16 cellular contexts compared by ENCODE assay signal in genomic region chr14:92481386-92481785, GRCh38. TPM values are rescaled to one million over a fixed set of nuclear protein-coding genes. Genes with fewer than 3 reads are reported as not detected.
DNase-seq lines count a peak whose midpoint lies in the region; ATAC-seq and TF ChIP-seq lines count a peak whose summit lies in the region.
"Had no signal": no experiment of that assay in that cellular context is flagged by ENCODE, and none has a peak within 500 bp of the region (broad histone marks: within the 10 kb centered on the region; RNA-seq: fewer than 3 reads in every experiment).

No MANE protein-coding gene starts in this region.

- H3K4me3 ChIP-seq in AG04449 (ENCODE audit: low read depth, low read length) = no peak overlapping the region
- no peak overlapping the region for H3K4me3 ChIP-seq in HFF-Myc (replicated peaks; ENCODE audit: low read depth, low read length)
- no peak overlapping the region for H3K4me3 ChIP-seq in cardiac fibroblast (replicated peaks in 1 of 2; ENCODE audit: low read depth in 2 of 2, low read length in 2 of 2)
- H3K4me3 ChIP-seq: BLaER1, ovary, uterus had no signal

- CTCF ChIA-PET in AG04449 (lab: Yijun Ruan, JAX) = interaction anchor here (0.7 to 2.5 kb wide), 8 partner anchors 8 to 359 kb away, joined by 3 to 11 read pairs (median 3); partner anchors contain the start of gene CPSF2

- ATAC-seq in left lobe of liver = peak; percentile 83
- ATAC-seq in GM21381 (IDR thresholded peaks at IDR 0.05; ENCODE audit: unreplicated experiment) = no peak
- ATAC-seq in GM18498 (IDR thresholded peaks at IDR 0.05; ENCODE audit: unreplicated experiment) = no peak

- no peak for DNase-seq in AG04449 (ENCODE audit: low read depth, low spot score)
- DNase-seq in HFF-Myc (ENCODE audit: extremely low read depth, low read depth) = no peak
- DNase-seq in cardiac fibroblast (ENCODE audit: low read depth in 2 of 2) = peak; percentile 41 to 65
- DNase-seq in left lobe of liver (ENCODE audit: low spot score) = peak; percentile 44
- DNase-seq in NCI-H446 treated with DMSO at 0.1 percent for 48 hours (lab: John Stamatoyannopoulos, UW) = no peak
- DNase-seq in RPMI8226 = no peak
- DNase-seq: activated naive CD8-positive, alpha-beta T cell treated with anti-CD3 and anti-CD28 coated beads, Interleukin-2, amount 10 ng/mL, durations not matched to agents 7 days and 5 days; mammary epithelial cell; NCI-H1417 treated with DMSO at 0.1 percent for 48 hours; ovary; SIG-M5; uterus; WERI-Rb-1 had no signal

- TF ChIP-seq CTCF in AG04449 (IDR thresholded peaks at IDR 0.05; ENCODE audit: insufficient read depth, low read length, missing control alignments) = peak; percentile 37
- peak; percentile 49 for TF ChIP-seq CTCF in HFF-Myc (IDR thresholded peaks at IDR 0.05; ENCODE audit: low read depth, low read length, missing control alignments)
- TF ChIP-seq CTCF in cardiac fibroblast (IDR thresholded peaks at IDR 0.05; ENCODE audit: low read depth, low read length) = peak; percentile 36

- POLR2A ChIA-PET in AG04449 (lab: Yijun Ruan, JAX) = no interaction called here

RNA-seq across cellular contexts. Expression of gene RIN3, which starts 32.2 kb away (rescaled TPM):
- total RNA-seq in left lobe of liver = 20.2 TPM

Comparison
In these comparisons a context has a peak if more than half of its experiments do, and no peak if none do; other contexts are left out.
1. DNase-seq: peak in cardiac fibroblast (2 of 2) and left lobe of liver (single experiment); none in AG04449 (single experiment), HFF-Myc (single experiment), NCI-H446 treated with DMSO at 0.1 percent for 48 hours (single experiment) and RPMI8226 (single experiment).
2. Peak in every context shown above with its lines, with median percentiles within 50 percentile points of each other: CTCF ChIP-seq.